ENCODE assay signal across 19 cellular contexts in genomic region chr9:93792358-93792757, GRCh38.
DNase-seq lines count a peak whose midpoint lies in the region; ATAC-seq, FAIRE-seq and TF ChIP-seq lines count a peak whose summit lies in the region.
"Had no signal": no experiment of that assay in that cellular context is flagged by ENCODE, and none has a peak within 500 bp of the region (broad histone marks: within the 10 kb centered on the region; RNA-seq: fewer than 3 reads in every experiment).

No MANE protein-coding gene starts in this region.

- H3K4me2 ChIP-seq in A549 (no peak overlapping the region), K562 (ENCODE audit: insufficient read depth, low read length) (no peak overlapping the region)
- H3K4me2 ChIP-seq: BLaER1 treated with 17β-estradiol and CSF1 and Interleukin-3, amounts not matched to agents 10 nM and 100 nM had no signal

- ATAC-seq in A549, result no peak
- ATAC-seq in K562, result no peak
- ATAC-seq: CD8-positive, alpha-beta T cell had no signal

- intact Hi-C loops in K562 (cut with micrococcal nuclease), result no loop called here

- TF ChIP-seq POLR2A in A549 (IDR thresholded peaks at IDR 0.05; ENCODE audit: low read length) (no peak), H54 (IDR thresholded peaks at IDR 0.05; ENCODE audit: low read depth, low read length) (no peak), K562 (conservative IDR thresholded peaks at IDR 0.05) (no peak)

- TF ChIP-seq RAD21 in A549 (conservative IDR thresholded peaks at IDR 0.05 in 1 of 2, IDR thresholded peaks at IDR 0.05 in 1 of 2) (no peak), K562 (CRISPR knock-in tag; conservative IDR thresholded peaks at IDR 0.05 in 1 of 2, IDR thresholded peaks at IDR 0.05 in 1 of 2) (no peak)

- no peak overlapping the region for H3K9ac ChIP-seq in K562 (ENCODE audit: insufficient read depth in 1 of 2, low read depth in 2 of 2, low read length in 2 of 2)
- H3K9ac ChIP-seq: BLaER1 treated with 17β-estradiol and CSF1 and Interleukin-3, amounts not matched to agents 10 nM and 100 nM had no signal

- H3K9me3 ChIP-seq in A549, result no peaks in the 10 kb centered on the region; the same call in 2 of the 3 replicates
- H3K9me3 ChIP-seq in K562 (replicated peaks; ENCODE audit: control insufficient read depth, insufficient read depth, low read depth, low read length), result no peaks in the 10 kb centered on the region
- H3K9me3 ChIP-seq: Caco-2 had no signal

- H2AFZ ChIP-seq in K562 (ENCODE audit: low read depth, low read length), result no peak overlapping the region

- in situ Hi-C loops in K562 (cut with MboI), result no loop called here

- DNase-seq in A549 (ENCODE audit: low read depth in 1 of 2, low spot score in 1 of 2) (no peak), H54 (ENCODE audit: insufficient read length, low spot score) (no peak), K562 (ENCODE audit: extremely low read depth in 1 of 4, low spot score in 3 of 4) (no peak), amniotic stem cell (lab: John Stamatoyannopoulos, UW) (no peak), foreskin fibroblast (no peak)
- DNase-seq: 8988T; AML-193; Caco-2; Calu3; CD4-positive, alpha-beta T cell; CD8-positive, alpha-beta T cell; DMS79 treated with DMSO at 0.1 percent for 48 hours; GF-D8 had no signal

- no peaks in the 10 kb centered on the region for H3K9me1 ChIP-seq in K562 (ENCODE audit: control insufficient read depth, insufficient read depth, low read length)

- H3K4me3 ChIP-seq in A549 (no peak overlapping the region), K562 (no peak overlapping the region), foreskin fibroblast (ENCODE audit: low read depth in 1 of 2, low read length in 2 of 2) (no peak overlapping the region)
- H3K4me3 ChIP-seq: BLaER1 treated with 17β-estradiol and CSF1 and Interleukin-3, amounts not matched to agents 10 nM and 100 nM had no signal

- H3K27ac ChIP-seq in A549 (no peak overlapping the region), K562 (ENCODE audit: extremely low read depth, low read depth, low read length) (no peak overlapping the region)
- H3K27ac ChIP-seq: BLaER1 treated with 17β-estradiol and CSF1 and Interleukin-3, amounts not matched to agents 10 nM and 100 nM; C4-2B had no signal

- no peaks in the 10 kb centered on the region for H3K4me1 ChIP-seq in A549
- no peaks in the 10 kb centered on the region for H3K4me1 ChIP-seq in K562 (replicated peaks in 1 of 2; ENCODE audit: control insufficient read depth in 2 of 2, insufficient read depth in 2 of 2, low read length in 2 of 2)
- H3K4me1 ChIP-seq: Caco-2 had no signal

- H3K36me3 ChIP-seq in K562 (ENCODE audit: control insufficient read depth, insufficient read depth, low read length), result no peaks in the 10 kb centered on the region
- H3K36me3 ChIP-seq: BLaER1 treated with 17β-estradiol and CSF1 and Interleukin-3, amounts not matched to agents 10 nM and 100 nM had no signal

- 2% methylated on average over 1 of the region's 1 CpG for WGBS in A549 (ENCODE audit: missing lambda C conversion rate)
- WGBS in K562 (ENCODE audit: insufficient coverage, low coverage, missing lambda C conversion rate), result 0% methylated on average over 1 of the region's 1 CpG

- TF ChIP-seq CTCF in A549 (IDR thresholded peaks at IDR 0.05), result no peak
- TF ChIP-seq CTCF in K562 (IDR thresholded peaks at IDR 0.05 in 2 of 3, conservative IDR thresholded peaks at IDR 0.05 in 1 of 3; ENCODE audit: insufficient read depth in 2 of 3, low read depth in 1 of 3, low read length in 3 of 3), result no peak
- TF ChIP-seq CTCF in foreskin fibroblast (IDR thresholded peaks at IDR 0.05; ENCODE audit: low read depth, low read length), result no peak

- no TSS peak for BruUV-seq in K562 (replicated peaks; lab: Mats Ljungman, UMichigan)

- no peaks in the 10 kb centered on the region for H4K20me1 ChIP-seq in K562 (replicated peaks; ENCODE audit: control insufficient read depth, insufficient read depth, low read length)
- H4K20me1 ChIP-seq: BLaER1 treated with 17β-estradiol and CSF1 and Interleukin-3, amounts not matched to agents 10 nM and 100 nM had no signal

- H3K79me2 ChIP-seq in K562 (ENCODE audit: control insufficient read depth, insufficient read depth, low read length), result no peaks in the 10 kb centered on the region

- FAIRE-seq in A549 (lab: Jason Lieb, UNC) (no peak), H54 (lab: Jason Lieb, UNC) (peak; percentile 38), K562 (lab: Jason Lieb, UNC) (no peak)
- FAIRE-seq: A204.1, D721Med, G401.6, GM12891 had no signal

- CTCF ChIA-PET in A549 (lab: Yijun Ruan, JAX), result no interaction called here
- CTCF ChIA-PET in K562 (lab: Yijun Ruan, JAX; ENCODE audit: low intra/inter-chr PET ratio), result no interaction called here

- no peaks in the 10 kb centered on the region for H3K27me3 ChIP-seq in K562 (ENCODE audit: control insufficient read depth in 2 of 2, insufficient read depth in 2 of 2, low read length in 2 of 2)
- H3K27me3 ChIP-seq: BLaER1 treated with 17β-estradiol and CSF1 and Interleukin-3, amounts not matched to agents 10 nM and 100 nM had no signal

- POLR2A ChIA-PET in A549 (lab: Yijun Ruan, JAX), result no interaction called here
- POLR2A ChIA-PET in K562 (lab: Yijun Ruan, JAX), result no interaction called here

- TF ChIP-seq EP300 in A549 (IDR thresholded peaks at IDR 0.05) (no peak), K562 (IDR thresholded peaks at IDR 0.05; ENCODE audit: low read length) (no peak)

TF ChIP-seq in A549, 52 proteins besides CTCF, POLR2A, EP300 and RAD21:
- TF ChIP-seq MAFK (IDR thresholded peaks at IDR 0.05; ENCODE audit: partially characterized antibody) (peak; percentile 50), ELK1 (IDR thresholded peaks at IDR 0.05; ENCODE audit: low read depth, low read length) (no peak)
TF ChIP-seq in A549: peak in this region for 1.

TF ChIP-seq in K562, 482 proteins besides CTCF, POLR2A, EP300 and RAD21:
- peak; percentile 86 for TF ChIP-seq ZNF316 (IDR thresholded peaks at IDR 0.05)
- TF ChIP-seq GATAD2A (IDR thresholded peaks at IDR 0.05), result no peak
- peak; percentile 51; the same call in 1 of the 2 replicates for TF ChIP-seq C11orf30 (IDR thresholded peaks at IDR 0.05; ENCODE audit: low read depth)
- TF ChIP-seq MAFF (IDR thresholded peaks at IDR 0.05; ENCODE audit: low read length), result 0 out of 2 replicates have a peak, but pooled peaks have one; percentile 31

Comparison
In these comparisons a context has a peak if more than half of its experiments do, and no peak if none do; other contexts are left out.
1. Of the 35 proteins assayed by ChIP-seq in both K562 and A549: peak only in K562: none; only in A549: MAFK; in both: none; in neither: 34.